16 cellular contexts compared by ENCODE assay signal in genomic region chr11:1459739-1460395, GRCh38. TPM values are rescaled to one million over a fixed set of nuclear protein-coding genes. Genes with fewer than 3 reads are reported as not detected.
A peak's percentile ranks its signal among the peaks of the same experiment; 100 is the strongest.
DNase-seq lines count a peak whose midpoint lies in the region; TF ChIP-seq lines count a peak whose summit lies in the region.
"Had no signal": no experiment of that assay in that cellular context is flagged by ENCODE, and none has a peak within 500 bp of the region (broad histone marks: within the 10 kb centered on the region; RNA-seq: fewer than 3 reads in every experiment).

No MANE protein-coding gene starts in this region.

- H3K4me3 ChIP-seq in duodenal mucosa (ENCODE audit: low read depth in 1 of 2, low read length in 2 of 2) (no peak overlapping the region), stomach (peak overlapping the region; percentile 28 to 41 (median 34)), uterus (peak overlapping the region; percentile 25 to 47), brain microvascular endothelial cell (ENCODE audit: low read depth, low read length) (no peak overlapping the region)
- H3K4me3 ChIP-seq: hepatocyte, SJCRH30 had no signal

- TF ChIP-seq POLR2A in stomach (IDR thresholded peaks at IDR 0.05) = no peak
- TF ChIP-seq POLR2A in uterus (IDR thresholded peaks at IDR 0.05) = no peak

- H3K27me3 ChIP-seq in duodenal mucosa (ENCODE audit: control insufficient read depth in 1 of 2, insufficient read depth in 2 of 2, low read length in 2 of 2) (no peaks in the 10 kb centered on the region), layer of hippocampus (ENCODE audit: control insufficient read depth, insufficient read depth, low read length) (no peaks in the 10 kb centered on the region), stomach (no peaks in the 10 kb centered on the region), uterus (no peaks in the 10 kb centered on the region), brain microvascular endothelial cell (replicated peaks) (no peaks in the 10 kb centered on the region)
- H3K27me3 ChIP-seq: hepatocyte, SJCRH30 had no signal

- TF ChIP-seq EP300 in stomach (IDR thresholded peaks at IDR 0.05) = no peak

- DNase-seq in stomach (no peak), uterus (peak in 1 of 2 donors; percentile 41), brain microvascular endothelial cell (no peak), CD1c-positive myeloid dendritic cell (ENCODE audit: extremely low spot score) (no peak)
- no peak for DNase-seq in activated CD4-positive, alpha-beta T cell treated with anti-CD3 and anti-CD28 coated beads, Interleukin-2, amount 50 U/mL, for 1 hour
- DNase-seq: activated T-cell treated with anti-CD3 and anti-CD28 coated beads, Interleukin-2, amount 50 U/mL, for 24 hours; cortex of kidney; H7; mesendoderm; naive thymus-derived CD8-positive, alpha-beta T cell; SJCRH30; stimulated activated naive CD8-positive, alpha-beta T cell treated with anti-CD3 and anti-CD28 coated beads, Interleukin-15, amount 100 ng/mL, for 72 hours; T-helper 1 cell had no signal

- H3K27ac ChIP-seq in duodenal mucosa (ENCODE audit: low read depth, low read length) (peak overlapping the region; percentile 10), layer of hippocampus (ENCODE audit: low read depth, low read length) (peak overlapping the region; percentile 83), stomach (peak overlapping the region; percentile 52 to 93 (median 87)), uterus (peak overlapping the region; percentile 89 to 96), brain microvascular endothelial cell (no peak overlapping the region)
- H3K27ac ChIP-seq: hepatocyte, SJCRH30 had no signal

- H3K4me1 ChIP-seq in duodenal mucosa (ENCODE audit: control insufficient read depth in 1 of 2, insufficient read depth in 2 of 2, low read length in 2 of 2) = peaks cover 0 to 16% of the 10 kb centered on the region in 2 donors
- peaks cover 24 to 48% (median 41%) of the 10 kb centered on the region in 4 donors for H3K4me1 ChIP-seq in stomach
- H3K4me1 ChIP-seq in uterus = peaks cover 0 to 18% of the 10 kb centered on the region in 2 donors
- H3K4me1 ChIP-seq: SJCRH30 had no signal

- 38 to 56% (median 46%) methylated on average over 27 to 29 of the region's 29 CpGs for WGBS in stomach, 5 donors

- no peak overlapping the region for H3K9ac ChIP-seq in duodenal mucosa (ENCODE audit: low read depth in 1 of 2, low read length in 2 of 2)

- in situ Hi-C loops in brain microvascular endothelial cell (cut with HindIII; ENCODE audit: low pct_ligation_motif_present, low sequenced_read_pairs) = no loop called here

- peaks cover 0 to 5% of the 10 kb centered on the region in 2 donors for H3K9me3 ChIP-seq in duodenal mucosa (ENCODE audit: control insufficient read depth in 1 of 2, low read length in 2 of 2)
- H3K9me3 ChIP-seq in stomach = no peaks in the 10 kb centered on the region
- no peaks in the 10 kb centered on the region for H3K9me3 ChIP-seq in uterus
- H3K9me3 ChIP-seq: SJCRH30 had no signal

- intact Hi-C loops in stomach (cut with DNase I; ENCODE audit: low total_unique reads) (no loop called here), uterus (cut with DNase I; ENCODE audit: low total_unique reads) (no loop called here)

- peaks cover 0 to under 1% of the 10 kb centered on the region in 2 donors for H3K36me3 ChIP-seq in duodenal mucosa (ENCODE audit: control insufficient read depth in 1 of 2, insufficient read depth in 2 of 2, low read length in 2 of 2)
- H3K36me3 ChIP-seq in stomach = peaks cover 0 to 12% (median 5%) of the 10 kb centered on the region in 4 donors
- H3K36me3 ChIP-seq in uterus = no peaks in the 10 kb centered on the region
- no peaks in the 10 kb centered on the region for H3K36me3 ChIP-seq in brain microvascular endothelial cell (replicated peaks)
- H3K36me3 ChIP-seq: SJCRH30 had no signal

- no peak for TF ChIP-seq CTCF in stomach (IDR thresholded peaks at IDR 0.05)
- TF ChIP-seq CTCF in uterus (IDR thresholded peaks at IDR 0.05) = no peak
- TF ChIP-seq CTCF in brain microvascular endothelial cell (IDR thresholded peaks at IDR 0.05; ENCODE audit: low read depth, low read length, missing control alignments) = no peak

RNA-seq across cellular contexts. Expression of gene MOB2, which starts 26.7 kb away (rescaled TPM):
- total RNA-seq in stomach (10 to 100 TPM; 11.3 to 40.6 (median 18.1) TPM), uterus (10 to 100 TPM; 17.1 to 72.6 (median 23.6) TPM)
- polyA plus RNA-seq in stomach = 10 to 100 TPM; 27.9 to 46.3 (median 37.3) TPM

Comparison
In these comparisons a context has a peak if more than half of its experiments do, and no peak if none do; other contexts are left out.
1. H3K4me3 ChIP-seq: peak in stomach (4 of 4) and uterus (2 of 2); none in duodenal mucosa (0 of 2) and brain microvascular endothelial cell (single experiment).